ENCODE assay signal across 8 cellular contexts in the genomic region with DNA sequence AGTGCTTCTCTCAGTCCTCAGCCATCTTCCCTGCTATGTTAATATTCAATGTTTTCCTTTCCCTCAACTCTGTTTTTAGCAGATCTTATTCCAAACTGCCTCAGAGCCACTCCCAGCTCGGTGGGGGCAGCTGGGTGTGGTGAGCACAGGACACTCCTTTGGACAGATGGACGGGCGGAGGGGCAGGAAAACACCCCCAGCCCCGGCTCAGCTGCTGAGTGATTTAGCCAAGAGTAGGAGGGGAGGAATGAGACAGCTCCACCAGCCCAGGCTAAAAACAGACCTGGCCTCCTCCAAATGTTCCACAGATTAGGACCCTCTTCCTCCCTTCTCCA.
A peak's percentile ranks its signal among the peaks of the same experiment; 100 is the strongest.
DNase-seq lines count a peak whose midpoint lies in the region; ATAC-seq and TF ChIP-seq lines count a peak whose summit lies in the region.

No MANE protein-coding gene starts in this region.

- no peak for TF ChIP-seq CTCF in hepatocyte (IDR thresholded peaks at IDR 0.05; ENCODE audit: poor library complexity)
- TF ChIP-seq CTCF in gastroesophageal sphincter (IDR thresholded peaks at IDR 0.05), result no peak

- peaks cover 64% of the 10 kb centered on the region for H3K4me1 Mint-ChIP-seq in activated naive CD4-positive, alpha-beta T cell treated with anti-CD3 and anti-CD28 coated beads for 36 hours (ENCODE audit: low read depth)
- peaks cover 68% of the 10 kb centered on the region for H3K4me1 Mint-ChIP-seq in activated CD4-positive, alpha-beta memory T cell treated with anti-CD3 and anti-CD28 coated beads for 36 hours (ENCODE audit: low read depth)

- H3K79me2 ChIP-seq in hepatocyte, result no peaks in the 10 kb centered on the region

- no peaks in the 10 kb centered on the region for H4K20me1 ChIP-seq in hepatocyte (ENCODE audit: insufficient read depth, poor library complexity, severe bottlenecking)

- H2AFZ ChIP-seq in hepatocyte, result no peak overlapping the region

- no peak for TF ChIP-seq POLR2A in gastroesophageal sphincter (IDR thresholded peaks at IDR 0.05)

- POLR2A ChIA-PET in activated CD4-positive, alpha-beta memory T cell treated with anti-CD3 and anti-CD28 coated beads for 36 hours (lab: Charles Lee), result interaction anchor here (0.7 to 6.0 kb wide), 5 partner anchors 10 to 87 kb away, joined by 3 to 88 read pairs (median 8); no protein-coding TSS in a partner anchor

- H3K27me3 ChIP-seq in hepatocyte (no peaks in the 10 kb centered on the region), gastroesophageal sphincter (no peaks in the 10 kb centered on the region)

- no peak overlapping the region for H3K4me3 ChIP-seq in hepatocyte
- no peak overlapping the region for H3K4me3 ChIP-seq in gastroesophageal sphincter

- peak overlapping the region; percentile 83 for H3K4me3 Mint-ChIP-seq in activated naive CD4-positive, alpha-beta T cell treated with anti-CD3 and anti-CD28 coated beads for 36 hours
- H3K4me3 Mint-ChIP-seq in activated CD4-positive, alpha-beta memory T cell treated with anti-CD3 and anti-CD28 coated beads for 36 hours, result peak overlapping the region; percentile 79

- WGBS in hepatocyte (ENCODE audit: low lambda C conversion rate, missing lambda C conversion rate), result 50% methylated on average over 4 of the region's 4 CpGs
- WGBS in gastroesophageal sphincter (ENCODE audit: low coverage in 1 of 2), 2 donors, result 0% methylated on average over 1 of the region's 4 CpGs; no CpG with 5 or more reads in 1 of the 2 donors

- peaks cover 22% of the 10 kb centered on the region for H3K4me1 ChIP-seq in hepatocyte (ENCODE audit: insufficient read depth)
- peaks cover 0 to 8% (median 0%) of the 10 kb centered on the region in 3 donors for H3K4me1 ChIP-seq in gastroesophageal sphincter

- H3K27ac Mint-ChIP-seq in activated naive CD4-positive, alpha-beta T cell treated with anti-CD3 and anti-CD28 coated beads for 36 hours, result peak overlapping the region; percentile 97
- H3K27ac Mint-ChIP-seq in activated CD4-positive, alpha-beta memory T cell treated with anti-CD3 and anti-CD28 coated beads for 36 hours, result peak overlapping the region; percentile 91

- H3K36me3 ChIP-seq in hepatocyte (replicated peaks; ENCODE audit: insufficient read depth, low read depth), result no peaks in the 10 kb centered on the region
- H3K36me3 ChIP-seq in gastroesophageal sphincter, result no peaks in the 10 kb centered on the region

- no peak for TF ChIP-seq EP300 in gastroesophageal sphincter (IDR thresholded peaks at IDR 0.05)

- ATAC-seq in GM19467 (IDR thresholded peaks at IDR 0.05; ENCODE audit: unreplicated experiment) (no peak), gastroesophageal sphincter (no peak), HG02610 (IDR thresholded peaks at IDR 0.05; ENCODE audit: unreplicated experiment) (no peak)

- no peaks in the 10 kb centered on the region for H3K9me2 ChIP-seq in hepatocyte (replicated peaks; ENCODE audit: insufficient read depth)

- no peaks in the 10 kb centered on the region for H3K9me3 ChIP-seq in hepatocyte (ENCODE audit: low read depth)
- no peaks in the 10 kb centered on the region for H3K9me3 ChIP-seq in gastroesophageal sphincter

- peaks cover 3% of the 10 kb centered on the region for H3K9me3 Mint-ChIP-seq in activated naive CD4-positive, alpha-beta T cell treated with anti-CD3 and anti-CD28 coated beads for 36 hours
- peaks cover 2% of the 10 kb centered on the region for H3K9me3 Mint-ChIP-seq in activated CD4-positive, alpha-beta memory T cell treated with anti-CD3 and anti-CD28 coated beads for 36 hours

- intact Hi-C loops in activated naive CD4-positive, alpha-beta T cell treated with anti-CD3 and anti-CD28 coated beads for 36 hours (cut with micrococcal nuclease), result no loop called here
- intact Hi-C loops in activated CD4-positive, alpha-beta memory T cell treated with anti-CD3 and anti-CD28 coated beads for 36 hours (cut with micrococcal nuclease), result loop anchor here (5.0 kb wide), 3 partner anchors 253 to 448 kb away; a partner anchor contains a TSS

- H3K27ac ChIP-seq in hepatocyte (peak overlapping the region; percentile 73), temporal lobe (ENCODE audit: low read depth, low read length) (peak overlapping the region; percentile 73), gastroesophageal sphincter (no peak overlapping the region)

- H3K4me2 ChIP-seq in hepatocyte, result peak overlapping the region; percentile 19

- no peaks in the 10 kb centered on the region for H3K27me3 Mint-ChIP-seq in activated naive CD4-positive, alpha-beta T cell treated with anti-CD3 and anti-CD28 coated beads for 36 hours (ENCODE audit: low read depth)
- H3K27me3 Mint-ChIP-seq in activated CD4-positive, alpha-beta memory T cell treated with anti-CD3 and anti-CD28 coated beads for 36 hours, result no peaks in the 10 kb centered on the region

- CTCF ChIA-PET in activated naive CD4-positive, alpha-beta T cell treated with anti-CD3 and anti-CD28 coated beads for 36 hours (lab: Charles Lee), result interaction anchor here (0.6 to 3.0 kb wide), 5 partner anchors 9 to 124 kb away, joined by 3 to 30 read pairs (median 4); no protein-coding TSS in a partner anchor
- CTCF ChIA-PET in activated CD4-positive, alpha-beta memory T cell treated with anti-CD3 and anti-CD28 coated beads for 36 hours (lab: Charles Lee), result interaction anchor here (1.1 to 4.3 kb wide), 6 partner anchors 9 to 88 kb away, joined by 3 to 62 read pairs (median 8); no protein-coding TSS in a partner anchor

- peaks cover 12% of the 10 kb centered on the region for H3K36me3 Mint-ChIP-seq in activated naive CD4-positive, alpha-beta T cell treated with anti-CD3 and anti-CD28 coated beads for 36 hours (ENCODE audit: low read depth)
- peaks cover 12% of the 10 kb centered on the region for H3K36me3 Mint-ChIP-seq in activated CD4-positive, alpha-beta memory T cell treated with anti-CD3 and anti-CD28 coated beads for 36 hours

- peak; percentile 22 for DNase-seq in activated naive CD4-positive, alpha-beta T cell treated with anti-CD3 and anti-CD28 coated beads for 36 hours
- no peak for DNase-seq in activated naive CD4-positive, alpha-beta T cell treated with Interleukin-2 at 50 U/mL for 16 hours
- DNase-seq in activated CD4-positive, alpha-beta memory T cell treated with anti-CD3 and anti-CD28 coated beads for 36 hours, result peak; percentile 38
- DNase-seq in hepatocyte (ENCODE audit: low spot score), result no peak

Comparison
In these comparisons a context has a peak if more than half of its experiments do, and no peak if none do; other contexts are left out.
1. DNase-seq: peak in activated naive CD4-positive, alpha-beta T cell treated with anti-CD3 and anti-CD28 coated beads for 36 hours (single experiment) and activated CD4-positive, alpha-beta memory T cell treated with anti-CD3 and anti-CD28 coated beads for 36 hours (single experiment); none in activated naive CD4-positive, alpha-beta T cell treated with Interleukin-2 at 50 U/mL for 16 hours (single experiment) and hepatocyte (single experiment).
2. H3K27ac ChIP-seq: peak in hepatocyte (single experiment) and temporal lobe (single experiment); none in gastroesophageal sphincter (0 of 4).